Comparison of ENCODE assay signal across 10 cellular contexts in the genomic region with DNA sequence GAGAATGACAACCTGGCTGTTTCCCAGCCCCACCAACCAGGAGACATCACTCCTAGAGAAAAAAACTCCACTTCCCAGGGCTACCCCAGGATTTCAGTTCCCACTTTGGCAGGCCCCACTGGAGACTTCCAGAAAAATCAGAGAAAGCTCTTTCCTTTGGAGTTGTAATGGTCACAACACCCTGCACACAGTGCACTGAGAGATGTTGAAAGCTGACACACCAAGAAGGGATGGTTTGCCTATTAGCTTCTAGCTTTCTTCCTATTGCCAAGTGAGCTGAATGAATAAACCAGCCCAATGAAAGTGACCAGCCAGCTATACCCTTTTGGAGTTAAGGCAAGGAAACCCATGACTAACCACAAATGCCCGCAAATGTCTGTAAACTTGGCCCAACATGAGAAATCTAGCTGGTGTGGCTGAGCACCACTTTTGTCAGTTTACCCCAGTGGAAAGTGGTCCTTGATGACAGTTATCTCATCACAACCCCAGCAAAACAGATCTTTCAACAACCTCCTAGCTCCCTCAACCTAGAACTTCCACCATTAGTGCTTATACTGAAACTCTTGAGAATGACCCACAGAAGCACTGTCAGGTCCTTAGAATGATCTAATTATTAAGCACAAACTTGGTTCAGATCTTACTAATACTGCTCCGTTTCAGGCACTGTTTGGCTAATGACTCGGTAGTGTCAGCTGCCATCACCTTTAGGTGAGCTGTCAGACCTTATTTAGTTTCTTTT. TPM values are rescaled to one million over a fixed set of nuclear protein-coding genes. Genes with fewer than 3 reads are reported as not detected.
DNase-seq lines count a peak whose midpoint lies in the region; ATAC-seq and TF ChIP-seq lines count a peak whose summit lies in the region.
"Had no signal": no experiment of that assay in that cellular context is flagged by ENCODE, and none has a peak within 500 bp of the region (broad histone marks: within the 10 kb centered on the region; RNA-seq: fewer than 3 reads in every experiment).

No MANE protein-coding gene starts in this region.

- H3K27ac Mint-ChIP-seq in activated CD4-positive, alpha-beta T cell treated with anti-CD3 and anti-CD28 coated beads, Interleukin-2, amount 10 ng/mL, durations not matched to agents 7 days and 5 days = peak overlapping the region; percentile 73
- peak overlapping the region; percentile 77 for H3K27ac Mint-ChIP-seq in activated naive CD8-positive, alpha-beta T cell

- peaks cover 36% of the 10 kb centered on the region for H3K36me3 Mint-ChIP-seq in activated CD4-positive, alpha-beta T cell treated with anti-CD3 and anti-CD28 coated beads, Interleukin-2, amount 10 ng/mL, durations not matched to agents 7 days and 5 days (ENCODE audit: low read depth)
- H3K36me3 Mint-ChIP-seq in activated naive CD8-positive, alpha-beta T cell = peaks cover 7% of the 10 kb centered on the region

- no peaks in the 10 kb centered on the region for H3K27me3 ChIP-seq in thyroid gland
- H3K27me3 ChIP-seq: upper lobe of right lung had no signal

- intact Hi-C loops in thyroid gland (cut with DNase I) = no loop called here

- no peak for TF ChIP-seq CTCF in thyroid gland (IDR thresholded peaks at IDR 0.05)

- peaks cover 13 to 14% of the 10 kb centered on the region in 2 donors for H3K36me3 ChIP-seq in thyroid gland

- no peak for DNase-seq in activated CD4-positive, alpha-beta T cell treated with anti-CD3 and anti-CD28 coated beads, Interleukin-2, amount 10 ng/mL, durations not matched to agents 7 days and 5 days
- DNase-seq in activated CD4-positive, alpha-beta T cell treated with anti-CD3 and anti-CD28 coated beads for 1 hour = no peak
- no peak for DNase-seq in thyroid gland
- DNase-seq in NCI-H748 treated with DMSO at 0.1 percent for 48 hours (lab: John Stamatoyannopoulos, UW) = no peak

- peak overlapping the region; percentile 3 for H3K4me3 Mint-ChIP-seq in activated CD4-positive, alpha-beta T cell treated with anti-CD3 and anti-CD28 coated beads, Interleukin-2, amount 10 ng/mL, durations not matched to agents 7 days and 5 days
- H3K4me3 Mint-ChIP-seq in activated naive CD8-positive, alpha-beta T cell = no peak overlapping the region

- POLR2A ChIA-PET in activated CD4-positive, alpha-beta T cell treated with anti-CD3 and anti-CD28 coated beads, Interleukin-2, amount 10 ng/mL, durations not matched to agents 7 days and 5 days (lab: Charles Lee) = interaction anchor here (0.7 to 3.9 kb wide), 9 partner anchors 9 to 318 kb away, joined by 3 to 15 read pairs (median 8); a partner anchor contains a TSS

- ATAC-seq in HG03108 (IDR thresholded peaks at IDR 0.05; ENCODE audit: unreplicated experiment) (peak; percentile 37), GM21367 (IDR thresholded peaks at IDR 0.05; ENCODE audit: unreplicated experiment) (no peak), HG02970 (IDR thresholded peaks at IDR 0.05; ENCODE audit: low FRiP score, unreplicated experiment) (no peak)
- ATAC-seq: sciatic nerve had no signal

- no peak overlapping the region for H3K4me3 ChIP-seq in thyroid gland (replicated peaks in 1 of 3)
- H3K4me3 ChIP-seq: upper lobe of right lung had no signal

- H3K9me3 Mint-ChIP-seq in activated CD4-positive, alpha-beta T cell treated with anti-CD3 and anti-CD28 coated beads, Interleukin-2, amount 10 ng/mL, durations not matched to agents 7 days and 5 days = no peaks in the 10 kb centered on the region
- H3K9me3 Mint-ChIP-seq in activated naive CD8-positive, alpha-beta T cell (ENCODE audit: low read depth) = no peaks in the 10 kb centered on the region

- no peaks in the 10 kb centered on the region for H3K27me3 Mint-ChIP-seq in activated CD4-positive, alpha-beta T cell treated with anti-CD3 and anti-CD28 coated beads, Interleukin-2, amount 10 ng/mL, durations not matched to agents 7 days and 5 days
- H3K27me3 Mint-ChIP-seq in activated naive CD8-positive, alpha-beta T cell = no peaks in the 10 kb centered on the region

- 89 to 91% methylated on average over 3 of the region's 3 CpGs for WGBS in thyroid gland, 2 donors

- peaks cover 0 to 17% of the 10 kb centered on the region in 2 donors for H3K4me1 ChIP-seq in thyroid gland

- no peaks in the 10 kb centered on the region for H3K9me3 ChIP-seq in thyroid gland
- H3K9me3 ChIP-seq: upper lobe of right lung had no signal

- no peak for TF ChIP-seq POLR2A in thyroid gland (IDR thresholded peaks at IDR 0.05)

- H3K4me1 Mint-ChIP-seq in activated CD4-positive, alpha-beta T cell treated with anti-CD3 and anti-CD28 coated beads, Interleukin-2, amount 10 ng/mL, durations not matched to agents 7 days and 5 days = peaks cover 73% of the 10 kb centered on the region
- peaks cover 64% of the 10 kb centered on the region for H3K4me1 Mint-ChIP-seq in activated naive CD8-positive, alpha-beta T cell (ENCODE audit: low read depth)

- CTCF ChIA-PET in activated CD4-positive, alpha-beta T cell treated with anti-CD3 and anti-CD28 coated beads, Interleukin-2, amount 10 ng/mL, durations not matched to agents 7 days and 5 days (lab: Charles Lee) = interaction anchor here (1.1 to 8.3 kb wide), 16 partner anchors 10 to 93 kb away, joined by 3 to 62 read pairs (median 4); a partner anchor contains a TSS

- peak overlapping the region in 2 of 3 donors; percentile 5 to 10 for H3K27ac ChIP-seq in thyroid gland

RNA-seq across cellular contexts. Expression of a gene that starts 11.3 kb away (rescaled TPM):
- 100 to 1,000 TPM; 289 to 302 TPM for total RNA-seq in activated CD4-positive, alpha-beta T cell treated with anti-CD3 and anti-CD28 coated beads, Interleukin-2, amount 10 ng/mL, durations not matched to agents 7 days and 5 days
- total RNA-seq in thyroid gland = 10 to 100 TPM; 24.6 to 49.7 (median 32.1) TPM

Comparison
In these comparisons a context has a peak if more than half of its experiments do, and no peak if none do; other contexts are left out.
1. RNA of a gene that starts 11.3 kb away (total RNA-seq): 289 to 302 TPM in activated CD4-positive, alpha-beta T cell treated with anti-CD3 and anti-CD28 coated beads, Interleukin-2, amount 10 ng/mL, durations not matched to agents 7 days and 5 days; 24.6 to 49.7 TPM in thyroid gland; every median in the first group is over 4 times any median in the second.